Comparison of ENCODE assay signal across 2 cellular contexts in genomic region chr4:8164687-8165086, GRCh38.
TF ChIP-seq lines count a peak whose summit lies in the region.

No MANE protein-coding gene starts in this region.

TF ChIP-seq in HCT116, 20 proteins besides CTCF, POLR2A, EP300 and RAD21:
- TF ChIP-seq ELF1 (IDR thresholded peaks at IDR 0.05; ENCODE audit: borderline replicate concordance, low read depth) (no peak), SRF (IDR thresholded peaks at IDR 0.05; ENCODE audit: low read depth) (no peak), ZFX (IDR thresholded peaks at IDR 0.05) (no peak), MAX (IDR thresholded peaks at IDR 0.05) (no peak), REST (IDR thresholded peaks at IDR 0.05; ENCODE audit: low read depth) (no peak), SIN3A (IDR thresholded peaks at IDR 0.05; ENCODE audit: low read depth) (no peak), JUND (IDR thresholded peaks at IDR 0.05) (no peak), ZBTB33 (IDR thresholded peaks at IDR 0.05; ENCODE audit: extremely low read depth, insufficient replicate concordance, low read length) (no peak), CEBPB (IDR thresholded peaks at IDR 0.05; ENCODE audit: low read depth) (no peak), ATF3 (IDR thresholded peaks at IDR 0.05) (no peak), EZH2phosphoT487 (IDR thresholded peaks at IDR 0.05; ENCODE audit: borderline replicate concordance) (no peak), FOSL1 (IDR thresholded peaks at IDR 0.05; ENCODE audit: low read depth) (no peak), TCF7L2 (IDR thresholded peaks at IDR 0.05; ENCODE audit: borderline replicate concordance, extremely low read depth, insufficient read depth, insufficient read length) (no peak), CBX3 (IDR thresholded peaks at IDR 0.05; ENCODE audit: low read depth) (no peak), EGR1 (IDR thresholded peaks at IDR 0.05; ENCODE audit: low read depth) (no peak), YY1 (IDR thresholded peaks at IDR 0.05; ENCODE audit: extremely low read depth, insufficient replicate concordance, low read depth, low read length) (no peak)

TF ChIP-seq in H1, 55 proteins besides CTCF, POLR2A, EP300 and RAD21:
- TF ChIP-seq FOSL1 (IDR thresholded peaks at IDR 0.05; ENCODE audit: insufficient read depth, low read depth, low read length) (no peak), ATF3 (IDR thresholded peaks at IDR 0.05; ENCODE audit: insufficient read depth, low read depth, low read length) (no peak), KDM5A (IDR thresholded peaks at IDR 0.05; ENCODE audit: low read length) (no peak), MAX (IDR thresholded peaks at IDR 0.05) (no peak), CHD7 (IDR thresholded peaks at IDR 0.05; ENCODE audit: insufficient replicate concordance, low read length) (no peak), CHD1 (IDR thresholded peaks at IDR 0.05; ENCODE audit: low read depth, low read length) (no peak), SIRT6 (IDR thresholded peaks at IDR 0.05; ENCODE audit: low read length) (no peak), SUZ12 (IDR thresholded peaks at IDR 0.05; ENCODE audit: low read length) (no peak), HDAC2 (IDR thresholded peaks at IDR 0.05; ENCODE audit: borderline replicate concordance in 1 of 2, low read depth in 2 of 2, low read length in 2 of 2) (no peak), EGR1 (IDR thresholded peaks at IDR 0.05; ENCODE audit: borderline replicate concordance, low read depth, low read length) (no peak)
